Comparison of ENCODE assay signal across 20 cellular contexts in the genomic region with DNA sequence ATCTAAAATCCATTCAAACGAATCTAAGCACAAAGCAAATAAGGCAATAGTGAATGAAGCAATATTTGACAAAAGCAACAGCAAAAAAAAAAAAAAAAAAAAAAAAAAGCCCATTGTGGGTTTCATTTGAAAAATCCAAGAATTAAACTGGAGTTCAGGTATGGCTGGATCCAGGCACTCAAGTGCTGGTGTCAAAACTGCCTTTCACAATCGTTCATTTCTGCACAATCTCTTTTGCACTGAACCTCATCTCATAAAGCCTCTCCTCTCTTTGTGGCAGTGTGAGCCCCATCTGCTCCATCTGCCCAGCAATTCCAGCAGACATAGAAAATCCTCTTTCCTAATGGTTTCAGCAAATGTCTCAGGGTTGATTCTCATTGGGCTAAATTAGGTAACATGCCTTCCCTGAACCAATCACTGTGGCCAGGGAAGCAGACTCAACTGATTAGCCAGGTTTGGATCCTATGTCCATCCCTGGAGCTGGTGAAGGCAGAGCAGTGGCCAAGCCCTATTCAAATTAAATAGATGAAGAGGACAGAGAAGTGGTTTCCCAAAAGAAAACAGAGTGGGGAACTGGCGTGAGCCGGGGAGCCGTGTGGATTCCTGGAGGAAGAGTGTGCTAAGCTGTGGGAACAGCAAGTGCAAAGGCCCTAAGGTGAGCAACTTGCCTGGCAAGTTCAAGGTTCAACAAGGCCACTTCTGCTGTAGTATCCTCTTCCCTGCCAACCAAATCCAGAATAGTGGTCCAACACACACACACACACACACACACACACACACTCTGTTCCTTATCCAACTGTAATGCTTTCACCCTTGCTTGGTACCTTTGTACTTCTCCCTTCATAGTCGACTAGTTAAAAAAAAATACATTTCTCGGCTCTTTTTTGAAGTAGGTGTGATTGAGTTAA. TPM values are rescaled to one million over a fixed set of nuclear protein-coding genes. Genes with fewer than 3 reads are reported as not detected.
DNase-seq lines count a peak whose midpoint lies in the region; ATAC-seq and TF ChIP-seq lines count a peak whose summit lies in the region.
"Had no signal": no experiment of that assay in that cellular context is flagged by ENCODE, and none has a peak within 500 bp of the region (broad histone marks: within the 10 kb centered on the region; RNA-seq: fewer than 3 reads in every experiment).

No MANE protein-coding gene starts in this region.

- POLR2A ChIA-PET in SK-N-SH (lab: Yijun Ruan, JAX) = no interaction called here

- TF ChIP-seq RAD21 in SK-N-SH (IDR thresholded peaks at IDR 0.05; ENCODE audit: low read length) = no peak

- ATAC-seq in GM21360 (IDR thresholded peaks at IDR 0.05; ENCODE audit: unreplicated experiment) = no peak
- ATAC-seq: natural killer cell treated with Interleukin-12 subunit alpha and Interleukin-12 subunit beta and Interleukin-15 and Interleukin-18, amount 100 ng/mL, for 72 hours had no signal

- DNase-seq in DMS 273 treated with DMSO at 0.1 percent for 48 hours (lab: John Stamatoyannopoulos, UW) (peak; percentile 68), NCI-H69 (lab: John Stamatoyannopoulos, UW) (peak; percentile 36), osteoblast (ENCODE audit: insufficient read length, low spot score, missing footprints) (peak; percentile 62), kidney glomerular epithelial cell (lab: John Stamatoyannopoulos, UW) (no peak), G401 (ENCODE audit: low spot score) (no peak), SK-N-SH (no peak)
- DNase-seq: activated CD4-positive, alpha-beta memory T cell treated with anti-CD3 and anti-CD28 coated beads for 36 hours; activated gamma-delta T cell treated with Interleukin-2 at 50 U/mL for 16 hours; activated T-cell treated with anti-CD3 and anti-CD28 coated beads for 4 hours; GOT3; midbrain; NCI-H187; stimulated activated CD8-positive, alpha-beta memory T cell treated with anti-CD3 and anti-CD28 coated beads, Interleukin-4, amount 100 ng/mL, for 48 hours had no signal

- no peak overlapping the region for H3K9ac ChIP-seq in SK-N-SH
- H3K9ac ChIP-seq: BLaER1 treated with 17β-estradiol and CSF1 and Interleukin-3, amounts not matched to agents 10 nM and 100 nM; KMS-11 had no signal

- H3K79me2 ChIP-seq in osteoblast (ENCODE audit: insufficient read depth, low read length) (no peaks in the 10 kb centered on the region), SK-N-SH (ENCODE audit: insufficient read depth) (no peaks in the 10 kb centered on the region)

- H3K4me2 ChIP-seq in osteoblast (ENCODE audit: insufficient read depth, low read length) (no peak overlapping the region), SK-N-SH (no peak overlapping the region)
- H3K4me2 ChIP-seq: BLaER1 treated with 17β-estradiol and CSF1 and Interleukin-3, amounts not matched to agents 10 nM and 100 nM; KMS-11 had no signal

- no peaks in the 10 kb centered on the region for H3K9me2 ChIP-seq in SK-N-SH

- H4K20me1 ChIP-seq in osteoblast (ENCODE audit: insufficient read depth, low read length) = no peaks in the 10 kb centered on the region
- H4K20me1 ChIP-seq in SK-N-SH (ENCODE audit: insufficient read depth) = no peaks in the 10 kb centered on the region

- no peak for TF ChIP-seq CTCF in osteoblast (IDR thresholded peaks at IDR 0.05; ENCODE audit: extremely low read depth, low read depth, low read length)
- TF ChIP-seq CTCF in SK-N-SH (IDR thresholded peaks at IDR 0.05) = no peak

- H2AFZ ChIP-seq in osteoblast (ENCODE audit: low read length) (no peak overlapping the region), SK-N-SH (ENCODE audit: low read depth) (no peak overlapping the region)

- H3K36me3 ChIP-seq in esophagus (ENCODE audit: control insufficient read depth in 2 of 2, insufficient read depth in 2 of 2, low read length in 1 of 2) (no peaks in the 10 kb centered on the region), osteoblast (ENCODE audit: insufficient read depth, low read length) (no peaks in the 10 kb centered on the region), SK-N-SH (replicated peaks in 1 of 2; ENCODE audit: control insufficient read depth in 1 of 2, insufficient read depth in 2 of 2, low read length in 1 of 2) (no peaks in the 10 kb centered on the region)
- H3K36me3 ChIP-seq: BLaER1 treated with 17β-estradiol and CSF1 and Interleukin-3, amounts not matched to agents 10 nM and 100 nM; vagina had no signal

- H3K4me3 ChIP-seq in esophagus (ENCODE audit: low read depth in 1 of 2, low read length in 2 of 2) (no peak overlapping the region), osteoblast (ENCODE audit: insufficient read depth, low read length) (no peak overlapping the region), SK-N-SH (ENCODE audit: low read depth in 2 of 2, low read length in 1 of 2) (no peak overlapping the region)
- H3K4me3 ChIP-seq: BLaER1 treated with 17β-estradiol and CSF1 and Interleukin-3, amounts not matched to agents 10 nM and 100 nM had no signal

- H3K4me1 ChIP-seq in esophagus (ENCODE audit: control insufficient read depth in 2 of 2, insufficient read depth in 2 of 2, low read length in 1 of 2) (peaks cover 2 to 5% of the 10 kb centered on the region in 2 donors), osteoblast (ENCODE audit: insufficient read depth, low read length) (peaks cover 6% of the 10 kb centered on the region), SK-N-SH (ENCODE audit: control insufficient read depth in 1 of 2, insufficient read depth in 2 of 2, low read depth in 1 of 2, low read length in 1 of 2) (peaks cover 15 to 29% of the 10 kb centered on the region in 2 experiments)

- 48 to 59% methylated on average over 7 of the region's 7 CpGs for WGBS in esophagus, 2 donors
- 38% methylated on average over 7 of the region's 7 CpGs for WGBS in SK-N-SH (ENCODE audit: low lambda C conversion rate)

- H3K27ac ChIP-seq in esophagus (ENCODE audit: low read depth in 2 of 2, low read length in 1 of 2) (peak overlapping the region; percentile 4 to 11), osteoblast (ENCODE audit: low read depth, low read length) (no peak overlapping the region), SK-N-SH (ENCODE audit: low read depth in 2 of 2, low read length in 1 of 2) (no peak overlapping the region)
- H3K27ac ChIP-seq: BLaER1 treated with 17β-estradiol and CSF1 and Interleukin-3, amounts not matched to agents 10 nM and 100 nM; KMS-11; SK-N-MC had no signal

- CTCF ChIA-PET in SK-N-SH (lab: Yijun Ruan, JAX) = interaction anchor here (0.6 to 7.7 kb wide), 4 partner anchors 13 to 267 kb away, joined by 3 to 70 read pairs (median 4); no protein-coding TSS in a partner anchor

- in situ Hi-C loops in G401 (cut with HindIII; ENCODE audit: low sequenced_read_pairs) = no loop called here

- no peaks in the 10 kb centered on the region for H3F3A ChIP-seq in SK-N-SH (replicated peaks; ENCODE audit: insufficient read depth)

- H3K9me3 ChIP-seq in esophagus (ENCODE audit: control insufficient read depth in 2 of 2, insufficient read depth in 1 of 2, low read depth in 1 of 2, low read length in 1 of 2) (no peaks in the 10 kb centered on the region), osteoblast (ENCODE audit: low read depth, low read length) (no peaks in the 10 kb centered on the region), SK-N-SH (no peaks in the 10 kb centered on the region)
- H3K9me3 ChIP-seq: vagina had no signal

- H3K27me3 ChIP-seq in esophagus (ENCODE audit: control insufficient read depth in 1 of 2, insufficient read depth in 2 of 2, low read length in 2 of 2) = no peaks in the 10 kb centered on the region
- H3K27me3 ChIP-seq in osteoblast (ENCODE audit: insufficient read depth, low read length) = peaks cover 30% of the 10 kb centered on the region
- no peaks in the 10 kb centered on the region for H3K27me3 ChIP-seq in SK-N-SH (ENCODE audit: insufficient read depth)
- H3K27me3 ChIP-seq: BLaER1 treated with 17β-estradiol and CSF1 and Interleukin-3, amounts not matched to agents 10 nM and 100 nM; vagina had no signal

- TF ChIP-seq EP300 in SK-N-SH (IDR thresholded peaks at IDR 0.05; ENCODE audit: borderline replicate concordance in 1 of 2, low read depth in 1 of 2, low read length in 1 of 2) = no peak

TF ChIP-seq in SK-N-SH, 30 proteins besides CTCF, POLR2A, EP300 and RAD21:
- TF ChIP-seq, protein P1, sequence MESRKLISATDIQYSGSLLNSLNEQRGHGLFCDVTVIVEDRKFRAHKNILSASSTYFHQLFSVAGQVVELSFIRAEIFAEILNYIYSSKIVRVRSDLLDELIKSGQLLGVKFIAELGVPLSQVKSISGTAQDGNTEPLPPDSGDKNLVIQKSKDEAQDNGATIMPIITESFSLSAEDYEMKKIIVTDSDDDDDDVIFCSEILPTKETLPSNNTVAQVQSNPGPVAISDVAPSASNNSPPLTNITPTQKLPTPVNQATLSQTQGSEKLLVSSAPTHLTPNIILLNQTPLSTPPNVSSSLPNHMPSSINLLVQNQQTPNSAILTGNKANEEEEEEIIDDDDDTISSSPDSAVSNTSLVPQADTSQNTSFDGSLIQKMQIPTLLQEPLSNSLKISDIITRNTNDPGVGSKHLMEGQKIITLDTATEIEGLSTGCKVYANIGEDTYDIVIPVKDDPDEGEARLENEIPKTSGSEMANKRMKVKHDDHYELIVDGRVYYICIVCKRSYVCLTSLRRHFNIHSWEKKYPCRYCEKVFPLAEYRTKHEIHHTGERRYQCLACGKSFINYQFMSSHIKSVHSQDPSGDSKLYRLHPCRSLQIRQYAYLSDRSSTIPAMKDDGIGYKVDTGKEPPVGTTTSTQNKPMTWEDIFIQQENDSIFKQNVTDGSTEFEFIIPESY (IDR thresholded peaks at IDR 0.05; ENCODE audit: borderline replicate concordance, low read depth) = no peak
- no peak for TF ChIP-seq TEAD4 (IDR thresholded peaks at IDR 0.05; ENCODE audit: borderline replicate concordance, insufficient read depth)
- TF ChIP-seq, protein P2, sequence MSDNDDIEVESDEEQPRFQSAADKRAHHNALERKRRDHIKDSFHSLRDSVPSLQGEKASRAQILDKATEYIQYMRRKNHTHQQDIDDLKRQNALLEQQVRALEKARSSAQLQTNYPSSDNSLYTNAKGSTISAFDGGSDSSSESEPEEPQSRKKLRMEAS (IDR thresholded peaks at IDR 0.05; ENCODE audit: low read depth) = no peak
- TF ChIP-seq RFX5 (IDR thresholded peaks at IDR 0.05; ENCODE audit: low read length) = no peak

RNA-seq across cellular contexts. Expression of gene HIF3A, which starts 1.2 kb away (rescaled TPM):
- 10 to 100 TPM; 12.3 to 27.3 TPM for polyA plus RNA-seq in esophagus
- not detected in 2 replicates for total RNA-seq in osteoblast
- total RNA-seq in G401 (2014; rRNA removed; shearing (Covaris generic)) = not detected in 2 replicates
- polyA plus RNA-seq in SK-N-SH (2012; rRNA removed) = 0.92 and 0.96 TPM in 2 replicates
- polyA plus RNA-seq in SK-N-SH (2012; cell fraction: cytosol; rRNA removed) = 0.21 and 0.49 TPM in 2 replicates
- polyA plus RNA-seq in SK-N-SH (2012; cell fraction: nucleus; rRNA removed) = 4.6 and 5.9 TPM in 2 replicates
- total RNA-seq: activated CD4-positive, alpha-beta memory T cell treated with anti-CD3 and anti-CD28 coated beads for 36 hours; natural killer cell treated with Interleukin-12 subunit alpha and Interleukin-12 subunit beta and Interleukin-15 and Interleukin-18, amount 100 ng/mL, for 72 hours had no signal

RNA-seq across cellular contexts. Expression of gene PPP5C, which starts 51.2 kb away (rescaled TPM):
- polyA plus RNA-seq in esophagus (10 to 100 TPM; 34.7 to 35.5 TPM), SK-N-SH (2012; rRNA removed) (131 and 162 TPM in 2 replicates)
- total RNA-seq in osteoblast = 34.8 and 36.6 TPM in 2 replicates
- 125 and 155 TPM in 2 replicates for total RNA-seq in G401 (2014; rRNA removed; shearing (Covaris generic))
- 70.0 and 97.9 TPM in 2 replicates for polyA plus RNA-seq in SK-N-SH (2012; cell fraction: cytosol; rRNA removed)
- polyA plus RNA-seq in SK-N-SH (2012; cell fraction: nucleus; rRNA removed) = 258 and 261 TPM in 2 replicates

Comparison
In these comparisons a context has a peak if more than half of its experiments do, and no peak if none do; other contexts are left out.
1. DNase-seq: peak in DMS 273 treated with DMSO at 0.1 percent for 48 hours (single experiment), NCI-H69 (single experiment) and osteoblast (single experiment); none in kidney glomerular epithelial cell (single experiment), G401 (single experiment) and SK-N-SH (single experiment).
2. H3K27ac ChIP-seq: peak in esophagus (2 of 2); none in osteoblast (single experiment) and SK-N-SH (0 of 2).